ENCODE assay signal across 8 cellular contexts in the genomic region with DNA sequence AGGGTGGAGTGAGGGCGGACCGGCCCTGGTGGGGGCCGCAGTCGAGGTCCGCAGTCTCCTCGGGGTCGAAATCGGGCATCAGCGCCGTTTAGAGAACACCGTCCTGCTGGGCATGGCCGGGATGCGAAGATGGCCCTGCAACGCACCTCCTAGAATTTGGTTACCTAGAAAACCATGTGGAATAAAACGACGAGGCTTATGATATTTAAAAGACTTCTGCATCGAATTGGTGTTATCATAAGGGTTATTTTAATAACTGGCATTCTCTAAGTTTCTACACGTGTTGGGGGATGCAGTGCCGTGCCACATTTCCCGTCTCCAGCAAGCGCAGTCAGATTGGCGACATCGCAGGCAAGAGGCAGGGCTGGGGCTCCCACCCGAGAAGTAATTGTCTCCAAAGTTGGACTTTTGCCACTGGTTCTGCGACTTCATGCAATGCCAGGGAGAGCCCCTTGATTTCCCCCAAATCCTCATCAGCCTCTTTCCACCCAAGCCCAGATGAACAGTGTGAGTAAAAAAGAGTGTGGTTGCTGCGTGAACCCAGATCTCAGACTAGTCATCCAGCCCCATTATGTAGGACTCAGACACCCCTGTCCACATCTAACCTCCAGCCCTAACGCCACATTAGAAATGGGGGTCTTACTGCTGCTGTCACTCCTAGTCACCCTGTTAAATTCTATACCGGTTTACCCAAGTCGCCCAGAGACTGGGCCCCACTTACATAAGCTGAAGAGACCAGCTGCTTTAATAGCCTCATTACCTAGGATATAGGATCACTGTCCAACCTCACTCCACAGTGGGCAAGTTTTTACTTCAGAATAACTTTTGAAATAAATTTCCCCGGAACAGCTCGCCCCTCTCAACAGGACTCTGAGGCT. TPM values are rescaled to one million over a fixed set of nuclear protein-coding genes. Genes with fewer than 3 reads are reported as not detected.
DNase-seq lines count a peak whose midpoint lies in the region; ATAC-seq and TF ChIP-seq lines count a peak whose summit lies in the region.

No MANE protein-coding gene starts in this region.

- peak overlapping the region; percentile 96 to 99 (median 98) for H3K27ac Mint-ChIP-seq in CD4-positive, CD25-positive, alpha-beta regulatory T cell

- peak overlapping the region; percentile 89 for H3K4me3 ChIP-seq in CD4-positive, CD25-positive, alpha-beta regulatory T cell (ENCODE audit: low read depth, low read length)
- peak overlapping the region; percentile 84 for H3K4me3 ChIP-seq in Karpas-422 (ENCODE audit: low read length)
- peak overlapping the region; percentile 60 to 97 (median 78) for H3K4me3 ChIP-seq in heart left ventricle
- H3K4me3 ChIP-seq in retinal pigment epithelial cell (ENCODE audit: low read length), result peak overlapping the region; percentile 75

- peaks cover under 1% of the 10 kb centered on the region for H3K36me3 ChIP-seq in CD4-positive, CD25-positive, alpha-beta regulatory T cell (ENCODE audit: control insufficient read depth, insufficient read depth, low read length)
- no peaks in the 10 kb centered on the region; the same call in 1 of the 2 replicates for H3K36me3 ChIP-seq in Karpas-422 (ENCODE audit: insufficient read depth, low read length)
- no peaks in the 10 kb centered on the region for H3K36me3 ChIP-seq in heart left ventricle

- TF ChIP-seq POLR2A in heart left ventricle (IDR thresholded peaks at IDR 0.05), result no peak

- H3K4me2 ChIP-seq in Karpas-422 (ENCODE audit: low read depth, low read length, poor library complexity, severe bottlenecking), result peak overlapping the region; percentile 80

- peaks cover 6% of the 10 kb centered on the region for H3K27me3 Mint-ChIP-seq in CD4-positive, CD25-positive, alpha-beta regulatory T cell

- intact Hi-C loops in heart left ventricle (cut with DNase I), result loop anchor here (2.0 to 10.0 kb wide), 7 partner anchors 217 to 848 kb away; partner anchors contain the start of genes INTS6 (in 8 of the 10), WDFY2 (in 4 of the 10), FAM124A (in 1 of the 10) and SUGT1 (in 1 of the 10)

- H3K9me2 ChIP-seq in Karpas-422 (replicated peaks; ENCODE audit: insufficient read depth, low read length), result no peaks in the 10 kb centered on the region

- ATAC-seq in CD4-positive, CD25-positive, alpha-beta regulatory T cell (ENCODE audit: low read depth in 2 of 2), result no peak
- no peak for ATAC-seq in heart left ventricle
- no peak for ATAC-seq in HG02571 (IDR thresholded peaks at IDR 0.05; ENCODE audit: unreplicated experiment)
- no peak for ATAC-seq in GM18511 (IDR thresholded peaks at IDR 0.05; ENCODE audit: unreplicated experiment)

- CTCF ChIA-PET in GM10248 (lab: Yijun Ruan, JAX), result interaction anchor here (1.7 to 1.9 kb wide), 2 partner anchors 10 to 679 kb away, joined by 5 to 19 read pairs; no protein-coding TSS in a partner anchor

- POLR2A ChIA-PET in GM10248 (lab: Yijun Ruan, JAX), result no interaction called here

- peaks cover 14% of the 10 kb centered on the region for H3K36me3 Mint-ChIP-seq in CD4-positive, CD25-positive, alpha-beta regulatory T cell

- H3K27me3 ChIP-seq in CD4-positive, CD25-positive, alpha-beta regulatory T cell (ENCODE audit: control insufficient read depth, insufficient read depth, low read length), result no peaks in the 10 kb centered on the region
- H3K27me3 ChIP-seq in Karpas-422 (ENCODE audit: low read length), result no peaks in the 10 kb centered on the region
- H3K27me3 ChIP-seq in heart left ventricle, result no peaks in the 10 kb centered on the region

- no peak for DNase-seq in CD4-positive, CD25-positive, alpha-beta regulatory T cell
- DNase-seq in Karpas-422 (peak; percentile 47), heart left ventricle (peak in 4 of 5 donors; percentile 47 to 57 (median 49)), retinal pigment epithelial cell (ENCODE audit: low read depth) (no peak), GM10248 (ENCODE audit: extremely low spot score) (no peak)
- DNase-seq in activated naive CD4-positive, alpha-beta T cell treated with Interleukin-2 at 50 U/mL for 16 hours, result peak; percentile 53

- no peaks in the 10 kb centered on the region for H3K79me2 ChIP-seq in Karpas-422 (ENCODE audit: low read length)

- H3K9ac ChIP-seq in Karpas-422 (ENCODE audit: low read length), result peak overlapping the region; percentile 89

- H3K9me3 ChIP-seq in CD4-positive, CD25-positive, alpha-beta regulatory T cell (ENCODE audit: control insufficient read depth in 2 of 2, low read length in 2 of 2), result no peaks in the 10 kb centered on the region
- H3K9me3 ChIP-seq in Karpas-422 (ENCODE audit: low read length), result no peaks in the 10 kb centered on the region
- no peaks in the 10 kb centered on the region for H3K9me3 ChIP-seq in heart left ventricle

- H2AFZ ChIP-seq in Karpas-422 (ENCODE audit: low read length), result peak overlapping the region; percentile 60; the same call in 1 of the 2 replicates

- 16 to 19% (median 17%) methylated on average over 29 to 31 of the region's 31 CpGs for WGBS in heart left ventricle, 4 donors

- H4K20me1 ChIP-seq in Karpas-422 (ENCODE audit: insufficient read depth, low read depth, low read length), result no peaks in the 10 kb centered on the region

- H3K4me3 Mint-ChIP-seq in CD4-positive, CD25-positive, alpha-beta regulatory T cell, result peak overlapping the region; percentile 92 to 97 (median 94)

- peak overlapping the region; percentile 99 for H3K27ac ChIP-seq in CD4-positive, CD25-positive, alpha-beta regulatory T cell (ENCODE audit: insufficient read depth, low read length, poor library complexity, severe bottlenecking)
- H3K27ac ChIP-seq in Karpas-422 (ENCODE audit: low read length), result peak overlapping the region; percentile 61; the same call in 1 of the 2 replicates
- H3K27ac ChIP-seq in heart left ventricle, result peak overlapping the region; percentile 97 to 100 (median 100)

- peaks cover 0 to 3% (median 0%) of the 10 kb centered on the region in 7 donors for H3K9me3 Mint-ChIP-seq in CD4-positive, CD25-positive, alpha-beta regulatory T cell

- H3K4me1 Mint-ChIP-seq in CD4-positive, CD25-positive, alpha-beta regulatory T cell, result peaks cover 12 to 62% (median 41%) of the 10 kb centered on the region in 4 donors

- TF ChIP-seq CTCF in heart left ventricle (IDR thresholded peaks at IDR 0.05) (no peak), retinal pigment epithelial cell (conservative IDR thresholded peaks at IDR 0.05; ENCODE audit: low read depth, low read length) (no peak), GM10248 (IDR thresholded peaks at IDR 0.05; ENCODE audit: control extremely low read depth, extremely low read depth, low read depth, missing control alignments) (no peak)

- H3K4me1 ChIP-seq in CD4-positive, CD25-positive, alpha-beta regulatory T cell (ENCODE audit: control insufficient read depth, insufficient read depth, low read length, poor library complexity, severe bottlenecking), result peaks cover 38% of the 10 kb centered on the region
- H3K4me1 ChIP-seq in Karpas-422 (ENCODE audit: low read length) (peaks cover 40% of the 10 kb centered on the region), heart left ventricle (peaks cover 6 to 62% (median 41%) of the 10 kb centered on the region in 12 donors)

RNA-seq across cellular contexts. Expression of gene DHRS12, which starts 0.6 kb away (rescaled TPM):
- 25.9 TPM for total RNA-seq in CD4-positive, CD25-positive, alpha-beta regulatory T cell
- 10 to 100 TPM; 31.3 to 42.9 (median 35.4) TPM for polyA plus RNA-seq in CD4-positive, CD25-positive, alpha-beta regulatory T cell
- 9.7 and 10.9 TPM in 2 replicates for total RNA-seq in Karpas-422 (2014; rRNA removed; shearing (Covaris generic); ENCODE audit: low replicate concordance)
- total RNA-seq in heart left ventricle, result 10 to 100 TPM in 7 of 9 donors, 1 to 10 TPM in 2; 4.8 to 13.1 (median 12.1) TPM
- 10 to 100 TPM in 1 of 2 donors, 1 to 10 TPM in 1; 3.9 to 13.9 TPM for polyA plus RNA-seq in heart left ventricle

RNA-seq across cellular contexts. Expression of gene TMEM272, which starts 40.4 kb away (rescaled TPM):
- total RNA-seq in CD4-positive, CD25-positive, alpha-beta regulatory T cell, result 3.3 TPM
- polyA plus RNA-seq in CD4-positive, CD25-positive, alpha-beta regulatory T cell, result under 1 TPM in 3 of 4 donors, not detected in 1; 0.13 to 0.49 (median 0.16) TPM
- total RNA-seq in Karpas-422 (2014; rRNA removed; shearing (Covaris generic); ENCODE audit: low replicate concordance), result 0.15 TPM in 1 of 2 replicates, not detected in the other
- total RNA-seq in heart left ventricle, result 1 to 10 TPM in 3 of 9 donors, under 1 TPM in 5, not detected in 1; 0.14 to 1.6 (median 0.45) TPM
- polyA plus RNA-seq in heart left ventricle, result under 1 TPM; 0.21 to 0.34 TPM

RNA-seq across cellular contexts. Expression of gene CCDC70, which starts 57.2 kb away (rescaled TPM):
- not detected for total RNA-seq in CD4-positive, CD25-positive, alpha-beta regulatory T cell
- polyA plus RNA-seq in CD4-positive, CD25-positive, alpha-beta regulatory T cell, result not detected
- not detected in 2 replicates for total RNA-seq in Karpas-422 (2014; rRNA removed; shearing (Covaris generic); ENCODE audit: low replicate concordance)
- total RNA-seq in heart left ventricle, result not detected
- polyA plus RNA-seq in heart left ventricle, result not detected

Comparison
In these comparisons a context has a peak if more than half of its experiments do, and no peak if none do; other contexts are left out.
1. DNase-seq: peak in Karpas-422 (single experiment), activated naive CD4-positive, alpha-beta T cell treated with Interleukin-2 at 50 U/mL for 16 hours (single experiment) and heart left ventricle (4 of 5); none in CD4-positive, CD25-positive, alpha-beta regulatory T cell (0 of 3), retinal pigment epithelial cell (single experiment) and GM10248 (single experiment).
2. Peak in every context shown above with its lines, with median percentiles within 50 percentile points of each other: H3K27ac ChIP-seq and H3K4me3 ChIP-seq.